28 cellular contexts compared by ENCODE assay signal in genomic region chr1:213606252-213606820, GRCh38.
"Had no signal": no experiment of that assay in that cellular context is flagged by ENCODE, and none has a peak within 500 bp of the region (broad histone marks: within the 10 kb centered on the region; RNA-seq: fewer than 3 reads in every experiment).

No MANE protein-coding gene starts in this region.

- H3K27ac Mint-ChIP-seq: activated CD4-positive, alpha-beta memory T cell treated with anti-CD3 and anti-CD28 coated beads for 36 hours; activated CD4-positive, alpha-beta T cell treated with anti-CD3 and anti-CD28 coated beads, Interleukin-2, amount 10 ng/mL, durations not matched to agents 24 days and 14 days; activated naive CD4-positive, alpha-beta T cell treated with anti-CD3 and anti-CD28 coated beads, Interleukin-2, amount 10 ng/mL, durations not matched to agents 7 days and 5 days; activated naive CD8-positive, alpha-beta T cell treated with anti-CD3 and anti-CD28 coated beads, Interleukin-2, amount 10 ng/mL, durations not matched to agents 7 days and 5 days; activated T-cell treated with anti-CD3 and anti-CD28 coated beads, Interleukin-2, amount 50 U/mL, for 24 hours; brain; immature natural killer cell; natural killer cell treated with Interleukin-12 subunit alpha and Interleukin-12 subunit beta and Interleukin-15 and Interleukin-18, amount 100 ng/mL, for 72 hours; T-helper 1 cell treated with Interleukin-12 subunit alpha and Interleukin-12 subunit beta and Interleukin-4 antibody, amounts not matched to agents 30 μg/mL and 1 μg/mL, for 36 hours had no signal

- H3K27me3 ChIP-seq: ascending aorta, cardiac muscle cell had no signal

- DNase-seq: activated CD4-positive, alpha-beta memory T cell treated with anti-CD3 and anti-CD28 coated beads for 36 hours; activated CD4-positive, alpha-beta T cell treated with anti-CD3 and anti-CD28 coated beads, Interleukin-2, amount 10 ng/mL, durations not matched to agents 24 days and 14 days; activated CD4-positive, CD25-positive, alpha-beta regulatory T cell treated with anti-CD3 and anti-CD28 coated beads, Interleukin-2, amount 50 U/mL, for 72 hours; activated CD8-positive, alpha-beta memory T cell treated with anti-CD3 and anti-CD28 coated beads, Interleukin-2, amount 50 U/mL, for 4 hours; activated gamma-delta T cell; activated naive CD4-positive, alpha-beta T cell treated with anti-CD3 and anti-CD28 coated beads, Interleukin-2, amount 10 ng/mL, durations not matched to agents 7 days and 5 days; activated naive CD8-positive, alpha-beta T cell treated with anti-CD3 and anti-CD28 coated beads, Interleukin-2, amount 10 ng/mL, durations not matched to agents 7 days and 5 days; activated T-cell treated with anti-CD3 and anti-CD28 coated beads, Interleukin-2, amount 50 U/mL, for 24 hours; head of caudate nucleus; hypothalamus; immature natural killer cell; kidney; mesendoderm; stimulated activated CD4-positive, alpha-beta T cell treated with anti-CD3 and anti-CD28 coated beads, Interleukin-2, amount 100 ng/mL, for 48 hours; stimulated activated naive CD4-positive, alpha-beta T cell treated with Interleukin-2 at 50 U/mL for 16 hours; T-helper 9 cell; trophoblast cell; WERI-Rb-1 had no signal

- H3K36me3 ChIP-seq: ascending aorta, cardiac muscle cell, gastroesophageal sphincter, thoracic aorta, WERI-Rb-1 had no signal

- FAIRE-seq: endothelial cell of umbilical vein, kidney, urothelium cell line had no signal

- H3K9me3 ChIP-seq: ascending aorta, gastroesophageal sphincter, thoracic aorta had no signal

- H3K27me3 Mint-ChIP-seq: activated CD4-positive, alpha-beta T cell treated with anti-CD3 and anti-CD28 coated beads, Interleukin-2, amount 10 ng/mL, durations not matched to agents 24 days and 14 days; activated naive CD4-positive, alpha-beta T cell treated with anti-CD3 and anti-CD28 coated beads, Interleukin-2, amount 10 ng/mL, durations not matched to agents 7 days and 5 days had no signal

- H3K36me3 Mint-ChIP-seq: activated CD4-positive, alpha-beta memory T cell treated with anti-CD3 and anti-CD28 coated beads for 36 hours; activated naive CD4-positive, alpha-beta T cell treated with anti-CD3 and anti-CD28 coated beads, Interleukin-2, amount 10 ng/mL, durations not matched to agents 7 days and 5 days; activated naive CD8-positive, alpha-beta T cell treated with anti-CD3 and anti-CD28 coated beads, Interleukin-2, amount 10 ng/mL, durations not matched to agents 7 days and 5 days; brain; immature natural killer cell; natural killer cell treated with Interleukin-12 subunit alpha and Interleukin-12 subunit beta and Interleukin-15 and Interleukin-18, amount 100 ng/mL, for 72 hours had no signal

- H3K9me3 Mint-ChIP-seq: activated CD4-positive, alpha-beta memory T cell treated with anti-CD3 and anti-CD28 coated beads for 36 hours; activated CD4-positive, alpha-beta T cell treated with anti-CD3 and anti-CD28 coated beads, Interleukin-2, amount 10 ng/mL, durations not matched to agents 24 days and 14 days; activated naive CD4-positive, alpha-beta T cell treated with anti-CD3 and anti-CD28 coated beads, Interleukin-2, amount 10 ng/mL, durations not matched to agents 7 days and 5 days; activated naive CD8-positive, alpha-beta T cell treated with anti-CD3 and anti-CD28 coated beads, Interleukin-2, amount 10 ng/mL, durations not matched to agents 7 days and 5 days; activated T-cell treated with anti-CD3 and anti-CD28 coated beads, Interleukin-2, amount 50 U/mL, for 24 hours; T-helper 1 cell treated with Interleukin-12 subunit alpha and Interleukin-12 subunit beta and Interleukin-4 antibody, amounts not matched to agents 30 μg/mL and 1 μg/mL, for 36 hours had no signal

- ATAC-seq: gastroesophageal sphincter; natural killer cell treated with Interleukin-12 subunit alpha and Interleukin-12 subunit beta and Interleukin-15 and Interleukin-18, amount 100 ng/mL, for 72 hours had no signal

- H3K4me1 ChIP-seq: ascending aorta, gastroesophageal sphincter had no signal

- H3K4me3 Mint-ChIP-seq: activated CD4-positive, alpha-beta memory T cell treated with anti-CD3 and anti-CD28 coated beads for 36 hours; activated CD4-positive, alpha-beta T cell treated with anti-CD3 and anti-CD28 coated beads, Interleukin-2, amount 10 ng/mL, durations not matched to agents 24 days and 14 days; activated naive CD4-positive, alpha-beta T cell treated with anti-CD3 and anti-CD28 coated beads, Interleukin-2, amount 10 ng/mL, durations not matched to agents 7 days and 5 days; activated naive CD8-positive, alpha-beta T cell treated with anti-CD3 and anti-CD28 coated beads, Interleukin-2, amount 10 ng/mL, durations not matched to agents 7 days and 5 days; activated T-cell treated with anti-CD3 and anti-CD28 coated beads, Interleukin-2, amount 50 U/mL, for 24 hours; brain; immature natural killer cell; natural killer cell treated with Interleukin-12 subunit alpha and Interleukin-12 subunit beta and Interleukin-15 and Interleukin-18, amount 100 ng/mL, for 72 hours; T-helper 1 cell treated with Interleukin-12 subunit alpha and Interleukin-12 subunit beta and Interleukin-4 antibody, amounts not matched to agents 30 μg/mL and 1 μg/mL, for 36 hours had no signal

- H3K27ac ChIP-seq: ascending aorta, cardiac muscle cell, gastroesophageal sphincter, thoracic aorta, WERI-Rb-1 had no signal

- H3K4me1 Mint-ChIP-seq: activated CD4-positive, alpha-beta T cell treated with anti-CD3 and anti-CD28 coated beads, Interleukin-2, amount 10 ng/mL, durations not matched to agents 24 days and 14 days; activated naive CD4-positive, alpha-beta T cell treated with anti-CD3 and anti-CD28 coated beads, Interleukin-2, amount 10 ng/mL, durations not matched to agents 7 days and 5 days; activated naive CD8-positive, alpha-beta T cell treated with anti-CD3 and anti-CD28 coated beads, Interleukin-2, amount 10 ng/mL, durations not matched to agents 7 days and 5 days; brain; immature natural killer cell had no signal

- H3K4me3 ChIP-seq: ascending aorta, cardiac muscle cell, gastroesophageal sphincter, lung, thoracic aorta had no signal
